37 cellular contexts compared by ENCODE assay signal in the genomic region with DNA sequence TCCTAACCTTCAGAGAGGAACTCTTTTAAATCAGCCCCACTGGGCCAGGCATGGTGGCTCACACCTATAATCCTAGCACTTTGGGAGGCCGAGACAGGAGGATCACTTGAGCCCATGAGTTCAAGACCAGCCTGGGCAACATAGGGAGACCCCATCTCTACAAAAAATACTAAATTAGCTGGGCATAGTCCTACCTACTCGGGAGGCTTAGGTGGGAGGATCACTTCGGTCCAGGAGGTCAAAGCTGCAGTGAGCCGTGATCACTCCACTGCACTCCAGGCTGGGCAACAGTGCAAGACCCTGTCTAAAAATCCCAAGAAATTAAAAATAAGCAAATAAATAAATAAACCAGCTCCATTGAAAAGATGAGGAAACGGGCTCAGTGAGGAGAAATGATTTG.
"Had no signal": no experiment of that assay in that cellular context is flagged by ENCODE, and none has a peak within 500 bp of the region (broad histone marks: within the 10 kb centered on the region; RNA-seq: fewer than 3 reads in every experiment).

No MANE protein-coding gene starts in this region.

- H3K27me3 ChIP-seq: ascending aorta had no signal

- H3K36me3 Mint-ChIP-seq: activated CD8-positive, alpha-beta memory T cell treated with anti-CD3 and anti-CD28 coated beads, Interleukin-2, amount 10 ng/mL, durations not matched to agents 7 days and 5 days; activated naive CD4-positive, alpha-beta T cell treated with anti-CD3 and anti-CD28 coated beads, Interleukin-2, amount 10 ng/mL, durations not matched to agents 7 days and 5 days; activated naive CD4-positive, alpha-beta T cell treated with anti-CD3 and anti-CD28 coated beads, Interleukin-2, amount 50 U/mL, for 24 hours; activated naive CD8-positive, alpha-beta T cell; activated naive CD8-positive, alpha-beta T cell treated with anti-CD3 and anti-CD28 coated beads, Interleukin-2, amount 10 ng/mL, durations not matched to agents 7 days and 5 days; brain had no signal

- H3K9me3 ChIP-seq: ascending aorta had no signal

- H3K27ac ChIP-seq: ascending aorta, cardiac muscle cell, VCaP had no signal

- H3K4me1 ChIP-seq: ascending aorta had no signal

- ATAC-seq: activated CD4-positive, alpha-beta T cell treated with anti-CD3 and anti-CD28 coated beads for 36 hours; activated CD4-positive, CD25-positive, alpha-beta regulatory T cell treated with anti-CD3 and anti-CD28 coated beads, Interleukin-2, amount 50 U/mL, for 24 hours; activated CD8-positive, alpha-beta memory T cell treated with anti-CD3 and anti-CD28 coated beads, Interleukin-2, amount 10 ng/mL, durations not matched to agents 7 days and 5 days; activated CD8-positive, alpha-beta T cell treated with anti-CD3 and anti-CD28 coated beads, Interleukin-2, amount 10 ng/mL, durations not matched to agents 7 days and 5 days; activated naive CD8-positive, alpha-beta T cell treated with anti-CD3 and anti-CD28 coated beads, Interleukin-2, amount 50 U/mL, for 24 hours had no signal

- H3K4me3 ChIP-seq: ascending aorta, cardiac muscle cell had no signal

- H3K4me1 Mint-ChIP-seq: activated CD4-positive, alpha-beta memory T cell treated with anti-CD3 and anti-CD28 coated beads, Interleukin-2, amount 10 ng/mL, durations not matched to agents 7 days and 5 days; activated CD4-positive, alpha-beta T cell treated with anti-CD3 and anti-CD28 coated beads, Interleukin-2, amount 10 ng/mL, durations not matched to agents 7 days and 5 days; activated naive CD4-positive, alpha-beta T cell treated with anti-CD3 and anti-CD28 coated beads, Interleukin-2, amount 10 ng/mL, durations not matched to agents 7 days and 5 days; activated naive CD4-positive, alpha-beta T cell treated with anti-CD3 and anti-CD28 coated beads, Interleukin-2, amount 50 U/mL, for 24 hours; activated naive CD8-positive, alpha-beta T cell treated with anti-CD3 and anti-CD28 coated beads, Interleukin-2, amount 10 ng/mL, durations not matched to agents 7 days and 5 days; activated naive CD8-positive, alpha-beta T cell treated with anti-CD3 and anti-CD28 coated beads, Interleukin-2, amount 50 U/mL, for 24 hours; central memory CD8-positive, alpha-beta T cell had no signal

- H3K36me3 ChIP-seq: ascending aorta, cardiac muscle cell had no signal

- H3K9me3 Mint-ChIP-seq: activated CD4-positive, alpha-beta memory T cell treated with anti-CD3 and anti-CD28 coated beads, Interleukin-2, amount 10 ng/mL, durations not matched to agents 7 days and 5 days; activated CD4-positive, alpha-beta T cell treated with anti-CD3 and anti-CD28 coated beads, Interleukin-2, amount 10 ng/mL, durations not matched to agents 7 days and 5 days; activated naive CD4-positive, alpha-beta T cell treated with anti-CD3 and anti-CD28 coated beads, Interleukin-2, amount 10 ng/mL, durations not matched to agents 7 days and 5 days; activated naive CD4-positive, alpha-beta T cell treated with anti-CD3 and anti-CD28 coated beads, Interleukin-2, amount 50 U/mL, for 24 hours; activated naive CD8-positive, alpha-beta T cell treated with anti-CD3 and anti-CD28 coated beads, Interleukin-2, amount 10 ng/mL, durations not matched to agents 7 days and 5 days; activated naive CD8-positive, alpha-beta T cell treated with anti-CD3 and anti-CD28 coated beads, Interleukin-2, amount 50 U/mL, for 24 hours; activated T-cell treated with anti-CD3 and anti-CD28 coated beads, Interleukin-2, amount 50 U/mL, for 24 hours; activated T-helper 2 cell treated with anti-CD3 and anti-CD28 coated beads, Interferon-gamma antibody, Interleukin-2, Interleukin-4, amounts not matched to agents 10 μg/mL and 5 μg/mL and 100 μg/mL, durations not matched to agents 14 hours and 24 hours and 36 hours; central memory CD8-positive, alpha-beta T cell; T-helper 1 cell treated with Interleukin-12 subunit alpha and Interleukin-12 subunit beta and Interleukin-4 antibody, amounts not matched to agents 30 μg/mL and 1 μg/mL, for 36 hours; T-helper 2 cell treated with Interferon-gamma antibody and Interleukin-4, amounts not matched to agents 5 μg/mL and 100 μg/mL, for 36 hours had no signal

- H3K27ac Mint-ChIP-seq: activated CD4-positive, alpha-beta memory T cell treated with anti-CD3 and anti-CD28 coated beads, Interleukin-2, amount 10 ng/mL, durations not matched to agents 7 days and 5 days; activated CD4-positive, alpha-beta T cell treated with anti-CD3 and anti-CD28 coated beads for 36 hours; activated CD4-positive, alpha-beta T cell treated with anti-CD3 and anti-CD28 coated beads, Interleukin-2, amount 10 ng/mL, durations not matched to agents 7 days and 5 days; activated CD8-positive, alpha-beta memory T cell treated with anti-CD3 and anti-CD28 coated beads, Interleukin-2, amount 10 ng/mL, durations not matched to agents 7 days and 5 days; activated CD8-positive, alpha-beta T cell treated with anti-CD3 and anti-CD28 coated beads, Interleukin-2, amount 10 ng/mL, durations not matched to agents 7 days and 5 days; activated naive CD4-positive, alpha-beta T cell treated with anti-CD3 and anti-CD28 coated beads, Interleukin-2, amount 10 ng/mL, durations not matched to agents 7 days and 5 days; activated naive CD4-positive, alpha-beta T cell treated with anti-CD3 and anti-CD28 coated beads, Interleukin-2, amount 50 U/mL, for 24 hours; activated naive CD8-positive, alpha-beta T cell; activated naive CD8-positive, alpha-beta T cell treated with anti-CD3 and anti-CD28 coated beads, Interleukin-2, amount 10 ng/mL, durations not matched to agents 7 days and 5 days; activated naive CD8-positive, alpha-beta T cell treated with anti-CD3 and anti-CD28 coated beads, Interleukin-2, amount 50 U/mL, for 24 hours; activated T-cell treated with anti-CD3 and anti-CD28 coated beads, Interleukin-2, amount 50 U/mL, for 24 hours; activated T-helper 2 cell treated with anti-CD3 and anti-CD28 coated beads, Interferon-gamma antibody, Interleukin-2, Interleukin-4, amounts not matched to agents 10 μg/mL and 5 μg/mL and 100 μg/mL, durations not matched to agents 14 hours and 24 hours and 36 hours; T-helper 1 cell treated with Interleukin-12 subunit alpha and Interleukin-12 subunit beta and Interleukin-4 antibody, amounts not matched to agents 30 μg/mL and 1 μg/mL, for 36 hours; T-helper 2 cell treated with Interferon-gamma antibody and Interleukin-4, amounts not matched to agents 5 μg/mL and 100 μg/mL, for 36 hours had no signal

- H3K4me3 Mint-ChIP-seq: activated CD4-positive, alpha-beta memory T cell treated with anti-CD3 and anti-CD28 coated beads, Interleukin-2, amount 10 ng/mL, durations not matched to agents 7 days and 5 days; activated CD4-positive, alpha-beta T cell treated with anti-CD3 and anti-CD28 coated beads for 36 hours; activated CD4-positive, alpha-beta T cell treated with anti-CD3 and anti-CD28 coated beads, Interleukin-2, amount 10 ng/mL, durations not matched to agents 7 days and 5 days; activated CD8-positive, alpha-beta memory T cell treated with anti-CD3 and anti-CD28 coated beads, Interleukin-2, amount 10 ng/mL, durations not matched to agents 7 days and 5 days; activated CD8-positive, alpha-beta T cell treated with anti-CD3 and anti-CD28 coated beads, Interleukin-2, amount 10 ng/mL, durations not matched to agents 7 days and 5 days; activated naive CD4-positive, alpha-beta T cell treated with anti-CD3 and anti-CD28 coated beads, Interleukin-2, amount 10 ng/mL, durations not matched to agents 7 days and 5 days; activated naive CD4-positive, alpha-beta T cell treated with anti-CD3 and anti-CD28 coated beads, Interleukin-2, amount 50 U/mL, for 24 hours; activated naive CD8-positive, alpha-beta T cell; activated naive CD8-positive, alpha-beta T cell treated with anti-CD3 and anti-CD28 coated beads, Interleukin-2, amount 10 ng/mL, durations not matched to agents 7 days and 5 days; activated naive CD8-positive, alpha-beta T cell treated with anti-CD3 and anti-CD28 coated beads, Interleukin-2, amount 50 U/mL, for 24 hours; activated T-cell treated with anti-CD3 and anti-CD28 coated beads, Interleukin-2, amount 50 U/mL, for 24 hours; central memory CD8-positive, alpha-beta T cell; T-helper 1 cell treated with Interleukin-12 subunit alpha and Interleukin-12 subunit beta and Interleukin-4 antibody, amounts not matched to agents 30 μg/mL and 1 μg/mL, for 36 hours; T-helper 2 cell treated with Interferon-gamma antibody and Interleukin-4, amounts not matched to agents 5 μg/mL and 100 μg/mL, for 36 hours had no signal

- DNase-seq: activated CD4-positive, alpha-beta memory T cell treated with anti-CD3 and anti-CD28 coated beads, Interleukin-2, amount 10 ng/mL, durations not matched to agents 7 days and 5 days; activated CD4-positive, alpha-beta T cell treated with anti-CD3 and anti-CD28 coated beads for 1 hour; activated CD4-positive, alpha-beta T cell treated with anti-CD3 and anti-CD28 coated beads for 36 hours; activated CD4-positive, alpha-beta T cell treated with anti-CD3 and anti-CD28 coated beads for 48 hours; activated CD4-positive, alpha-beta T cell treated with anti-CD3 and anti-CD28 coated beads, Interleukin-2, amount 10 ng/mL, durations not matched to agents 7 days and 5 days; activated CD4-positive, alpha-beta T cell treated with anti-CD3 and anti-CD28 coated beads, Interleukin-2, amount 50 U/mL, for 48 hours; activated CD4-positive, CD25-positive, alpha-beta regulatory T cell; activated CD8-positive, alpha-beta memory T cell treated with anti-CD3 and anti-CD28 coated beads for 24 hours; activated CD8-positive, alpha-beta memory T cell treated with anti-CD3 and anti-CD28 coated beads, Interleukin-2, amount 10 ng/mL, durations not matched to agents 7 days and 5 days; activated CD8-positive, alpha-beta memory T cell treated with anti-CD3 and anti-CD28 coated beads, Interleukin-2, amount 50 U/mL, for 48 hours; activated CD8-positive, alpha-beta T cell treated with anti-CD3 and anti-CD28 coated beads, Interleukin-2, amount 10 ng/mL, durations not matched to agents 7 days and 5 days; activated effector memory CD4-positive, alpha-beta T cell treated with Interleukin-2 at 50 U/mL for 16 hours; activated gamma-delta T cell; activated naive CD4-positive, alpha-beta T cell treated with anti-CD3 and anti-CD28 coated beads, Interleukin-2, amount 10 ng/mL, durations not matched to agents 7 days and 5 days; activated naive CD4-positive, alpha-beta T cell treated with Interleukin-2 at 50 U/mL for 16 hours; activated naive CD8-positive, alpha-beta T cell treated with anti-CD3 and anti-CD28 coated beads, Interleukin-2, amount 10 ng/mL, durations not matched to agents 7 days and 5 days; activated naive CD8-positive, alpha-beta T cell treated with anti-CD3 and anti-CD28 coated beads, Interleukin-2, amount 50 U/mL, for 24 hours; activated T-cell treated with anti-CD3 and anti-CD28 coated beads, Interleukin-2, amount 50 U/mL, for 24 hours; activated T-cell treated with anti-CD3 and anti-CD28 coated beads, Interleukin-2, amount 50 U/mL, for 48 hours; amygdala; anterior cingulate cortex; caudate nucleus; cerebellar nuclear complex; T-helper 1 cell; T-helper 2 cell; T-helper 9 cell had no signal
